Comparison of ENCODE assay signal across 1 cellular context in the genomic region with DNA sequence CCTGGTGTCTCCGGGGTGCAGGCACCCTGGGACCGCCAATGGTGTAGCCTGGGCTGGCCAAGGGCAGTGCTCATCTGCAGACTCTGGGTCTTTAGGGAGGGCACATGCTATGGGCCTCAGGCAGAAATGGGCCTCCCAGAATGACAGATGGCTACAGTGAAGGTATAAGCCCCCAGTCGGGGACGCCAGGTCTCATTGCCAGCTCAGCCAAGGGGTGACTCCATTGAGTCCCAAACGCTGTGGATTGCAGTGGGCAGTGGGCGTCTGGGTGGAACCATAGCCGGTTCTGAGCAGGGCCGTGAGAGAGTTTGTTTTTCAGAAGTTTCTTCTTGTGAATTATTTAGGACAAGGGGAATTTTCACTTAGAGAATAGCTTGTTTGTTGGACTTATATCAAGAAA.
TF ChIP-seq lines count a peak whose summit lies in the region.

No MANE protein-coding gene starts in this region.

TF ChIP-seq in WTC11, 78 proteins besides CTCF, POLR2A, EP300 and RAD21 (continued from another document):
- TF ChIP-seq, protein P1, sequence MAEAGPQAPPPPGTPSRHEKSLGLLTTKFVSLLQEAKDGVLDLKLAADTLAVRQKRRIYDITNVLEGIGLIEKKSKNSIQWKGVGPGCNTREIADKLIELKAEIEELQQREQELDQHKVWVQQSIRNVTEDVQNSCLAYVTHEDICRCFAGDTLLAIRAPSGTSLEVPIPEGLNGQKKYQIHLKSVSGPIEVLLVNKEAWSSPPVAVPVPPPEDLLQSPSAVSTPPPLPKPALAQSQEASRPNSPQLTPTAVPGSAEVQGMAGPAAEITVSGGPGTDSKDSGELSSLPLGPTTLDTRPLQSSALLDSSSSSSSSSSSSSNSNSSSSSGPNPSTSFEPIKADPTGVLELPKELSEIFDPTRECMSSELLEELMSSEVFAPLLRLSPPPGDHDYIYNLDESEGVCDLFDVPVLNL (CRISPR knock-in tag; IDR thresholded peaks at IDR 0.05; ENCODE audit: borderline replicate concordance, low read depth) = no peak
- no peak for TF ChIP-seq ZNF232 (CRISPR knock-in tag; IDR thresholded peaks at IDR 0.05)
- no peak for TF ChIP-seq ZNF671 (CRISPR knock-in tag; IDR thresholded peaks at IDR 0.05)
- no peak for TF ChIP-seq NFE2L1 (CRISPR knock-in tag; IDR thresholded peaks at IDR 0.05)
- no peak for TF ChIP-seq SMAD3 (CRISPR knock-in tag; IDR thresholded peaks at IDR 0.05; ENCODE audit: borderline replicate concordance)
